In genomic region chr14:94659953-94660946, GRCh38 we compare ENCODE assay signal across 19 cellular contexts. TPM values are rescaled to one million over a fixed set of nuclear protein-coding genes. Genes with fewer than 3 reads are reported as not detected.
DNase-seq lines count a peak whose midpoint lies in the region; ATAC-seq and TF ChIP-seq lines count a peak whose summit lies in the region.
"Had no signal": no experiment of that assay in that cellular context is flagged by ENCODE, and none has a peak within 500 bp of the region (broad histone marks: within the 10 kb centered on the region; RNA-seq: fewer than 3 reads in every experiment).

No MANE protein-coding gene starts in this region.

- TF ChIP-seq POLR2A in sigmoid colon (IDR thresholded peaks at IDR 0.05), result no peak
- no peak for TF ChIP-seq POLR2A in erythroblast (IDR thresholded peaks at IDR 0.05; ENCODE audit: low read length)

- intact Hi-C loops in sigmoid colon (cut with DNase I), result no loop called here

- in situ Hi-C loops in GM23248 (cut with MboI), result no loop called here

- 64 to 72% methylated on average over 10 of the region's 10 CpGs for WGBS in GM23248 (ENCODE audit: low coverage in 1 of 2, low lambda C conversion rate in 2 of 2, missing lambda C conversion rate in 2 of 2), 2 experiments
- WGBS in sigmoid colon, 2 donors, result 71 to 81% methylated on average over 10 of the region's 10 CpGs

- TF ChIP-seq CTCF in foreskin keratinocyte (conservative IDR thresholded peaks at IDR 0.05) (no peak), sigmoid colon (IDR thresholded peaks at IDR 0.05) (no peak)

- H3K4me3 ChIP-seq in GM23248 (no peak overlapping the region), sigmoid colon (no peak overlapping the region)
- H3K4me3 ChIP-seq: K562, MG63 had no signal

- peaks cover 17% of the 10 kb centered on the region; the same call in 1 of the 2 replicates for H3F3A ChIP-seq in GM23248 (ENCODE audit: insufficient read depth)

- H3K9ac ChIP-seq in GM23248, result no peak overlapping the region

- H2AFZ ChIP-seq in GM23248, result no peak overlapping the region

- H3K27me3 ChIP-seq in GM23248 (replicated peaks; ENCODE audit: insufficient read depth) (no peaks in the 10 kb centered on the region), foreskin keratinocyte (no peaks in the 10 kb centered on the region), sigmoid colon (no peaks in the 10 kb centered on the region)
- H3K27me3 ChIP-seq: MG63 had no signal

- no peaks in the 10 kb centered on the region for H3K9me2 ChIP-seq in GM23248 (ENCODE audit: insufficient read depth)

- peak; percentile 43 for DNase-seq in EH (ENCODE audit: low read depth)
- peak; percentile 27 for DNase-seq in GM23248
- peak; percentile 75 to 77 for DNase-seq in foreskin keratinocyte
- peak; percentile 7 for DNase-seq in sigmoid colon
- no peak for DNase-seq in NCI-H510A treated with DMSO at 0.1 percent for 48 hours (lab: John Stamatoyannopoulos, UW)
- DNase-seq in activated T-cell treated with anti-CD3 and anti-CD28 coated beads, Interleukin-2, amount 50 U/mL, for 1 hour, result no peak
- no peak for DNase-seq in erythroblast (lab: John Stamatoyannopoulos, UW)
- DNase-seq: CD4-positive, CD25-positive, alpha-beta regulatory T cell; COR-L47; DMS79; MG63; NCI-H1417; NCI-H1694 treated with DMSO at 0.1 percent for 48 hours; NCI-H2081 treated with DMSO at 0.1 percent for 48 hours; NCI-H2171 treated with DMSO at 0.1 percent for 48 hours; NCI-H446; NCI-H526 treated with DMSO at 0.1 percent for 48 hours; OCI-M1 had no signal

- no peaks in the 10 kb centered on the region for H4K20me1 ChIP-seq in GM23248 (ENCODE audit: insufficient read depth)

- H3K36me3 ChIP-seq in GM23248 (ENCODE audit: low read depth), result no peaks in the 10 kb centered on the region
- H3K36me3 ChIP-seq in sigmoid colon, result no peaks in the 10 kb centered on the region
- H3K36me3 ChIP-seq: MG63 had no signal

- H3K4me1 ChIP-seq in GM23248 (ENCODE audit: insufficient read depth) (peaks cover 8% of the 10 kb centered on the region), foreskin keratinocyte (no peaks in the 10 kb centered on the region), sigmoid colon (peaks cover 0 to 11% (median 3%) of the 10 kb centered on the region in 4 donors)

- H3K27ac ChIP-seq in GM23248, result no peak overlapping the region
- H3K27ac ChIP-seq in foreskin keratinocyte, result peak overlapping the region; percentile 19
- no peak overlapping the region for H3K27ac ChIP-seq in sigmoid colon

- no peak for TF ChIP-seq EP300 in sigmoid colon (IDR thresholded peaks at IDR 0.05)

- ATAC-seq in foreskin keratinocyte, result peak; percentile 82
- ATAC-seq: K562 had no signal

- no peak overlapping the region for H3K4me2 ChIP-seq in GM23248 (ENCODE audit: unreplicated experiment)

- no peaks in the 10 kb centered on the region for H3K9me3 ChIP-seq in GM23248 (ENCODE audit: low read depth)
- no peaks in the 10 kb centered on the region for H3K9me3 ChIP-seq in sigmoid colon
- H3K9me3 ChIP-seq: MG63 had no signal

- no peaks in the 10 kb centered on the region for H3K79me2 ChIP-seq in GM23248 (ENCODE audit: insufficient read depth)

RNA-seq across cellular contexts. Expression of gene SERPINA3, which starts 48.1 kb away (rescaled TPM):
- total RNA-seq in GM23248 (2014; rRNA removed; shearing (Covaris generic)), result 0.89 and 1.1 TPM in 2 replicates
- 0.75 and 0.85 TPM in 2 replicates for polyA plus RNA-seq in GM23248 (2016; fragmentation: Nextera tagmentation; extraction: Ambion mirVana)
- not detected in 2 replicates for total RNA-seq in foreskin keratinocyte
- polyA plus RNA-seq in foreskin keratinocyte, result 0.04 TPM in 1 of 2 replicates, not detected in the other
- total RNA-seq in sigmoid colon, result 100 to 1,000 TPM in 1 of 4 donors, 10 to 100 TPM in 3; 80.9 to 233 (median 97.9) TPM
- 10 to 100 TPM in 2 of 3 donors, 1 to 10 TPM in 1; 2.3 to 94.5 (median 59.5) TPM for polyA plus RNA-seq in sigmoid colon
- total RNA-seq: CD4-positive, CD25-positive, alpha-beta regulatory T cell had no signal
- polyA plus RNA-seq: CD4-positive, CD25-positive, alpha-beta regulatory T cell; K562 had no signal

Comparison
In these comparisons a context has a peak if more than half of its experiments do, and no peak if none do; other contexts are left out.
1. DNase-seq: peak in EH (single experiment), GM23248 (single experiment), foreskin keratinocyte (2 of 2) and sigmoid colon (single experiment); none in NCI-H510A treated with DMSO at 0.1 percent for 48 hours (single experiment), activated T-cell treated with anti-CD3 and anti-CD28 coated beads, Interleukin-2, amount 50 U/mL, for 1 hour (single experiment) and erythroblast (0 of 2).
2. RNA of gene SERPINA3, which starts 48.1 kb away (total RNA-seq): 80.9 to 233 TPM in sigmoid colon; 0.89 to 1.1 TPM in GM23248 and not detected in foreskin keratinocyte; every median in the first group is over 10 times any median in the second.